In the genomic region with DNA sequence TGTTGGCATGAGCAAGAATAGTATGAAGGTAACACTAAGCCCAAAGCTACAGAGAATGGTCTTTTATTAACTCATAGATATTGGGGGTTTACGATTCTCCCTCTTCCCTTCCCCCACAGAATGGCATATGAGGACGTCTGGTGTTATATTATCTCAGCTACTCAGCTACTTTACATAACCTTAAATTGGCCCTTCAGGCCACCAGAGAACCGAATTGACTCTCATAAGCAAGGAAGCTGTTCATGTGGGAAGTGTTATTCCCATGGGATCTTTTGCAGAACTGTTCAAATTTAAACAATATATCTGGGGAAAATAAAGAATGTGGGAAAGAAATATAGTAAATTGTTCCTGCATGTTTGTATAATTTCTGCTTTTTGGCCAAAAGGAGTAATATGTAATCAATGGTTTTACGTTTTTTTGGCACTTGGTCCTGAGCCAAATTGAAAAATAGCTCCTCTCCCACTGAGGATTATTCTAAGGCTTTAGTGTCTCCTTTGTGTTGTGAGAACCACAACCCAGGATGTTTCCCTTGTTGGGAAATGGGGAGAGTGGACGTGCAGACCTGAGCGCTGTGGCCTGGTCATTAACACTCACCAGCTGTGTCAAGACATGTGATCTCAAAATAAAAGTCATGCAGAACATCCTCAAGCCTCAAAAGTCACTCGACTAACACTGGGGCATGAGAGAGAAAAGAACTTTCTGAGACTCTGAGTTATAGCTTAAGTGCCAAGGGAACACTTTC, we compare ENCODE assay signal across 17 cellular contexts. TPM values are rescaled to one million over a fixed set of nuclear protein-coding genes. Genes with fewer than 3 reads are reported as not detected.
A peak's percentile ranks its signal among the peaks of the same experiment; 100 is the strongest.
DNase-seq lines count a peak whose midpoint lies in the region; ATAC-seq and TF ChIP-seq lines count a peak whose summit lies in the region.
"Had no signal": no experiment of that assay in that cellular context is flagged by ENCODE, and none has a peak within 500 bp of the region (broad histone marks: within the 10 kb centered on the region; RNA-seq: fewer than 3 reads in every experiment).

No MANE protein-coding gene starts in this region.

- peaks cover 5% of the 10 kb centered on the region for H3K36me3 Mint-ChIP-seq in glutamatergic neuron (ENCODE audit: unreplicated experiment)
- H3K36me3 Mint-ChIP-seq: CD4-positive, alpha-beta memory T cell had no signal

- no peaks in the 10 kb centered on the region for H3K27me3 Mint-ChIP-seq in glutamatergic neuron (ENCODE audit: unreplicated experiment)

- no peak overlapping the region for H3K4me3 ChIP-seq in right atrium auricular region

- H3K4me3 Mint-ChIP-seq in glutamatergic neuron (ENCODE audit: unreplicated experiment), result peak overlapping the region; percentile 37
- H3K4me3 Mint-ChIP-seq: CD4-positive, alpha-beta memory T cell had no signal

- H3K9me3 ChIP-seq in right atrium auricular region, result no peaks in the 10 kb centered on the region

- no peaks in the 10 kb centered on the region for H3K27me3 ChIP-seq in right atrium auricular region

- no peaks in the 10 kb centered on the region for H3K36me3 ChIP-seq in right atrium auricular region

- ATAC-seq in Right ventricle myocardium inferior, result peak; percentile 50
- no peak for ATAC-seq in GM21619 (IDR thresholded peaks at IDR 0.05; ENCODE audit: unreplicated experiment)
- ATAC-seq in GM19035 (IDR thresholded peaks at IDR 0.05; ENCODE audit: unreplicated experiment), result no peak

- peaks cover 5% of the 10 kb centered on the region for H3K9me3 Mint-ChIP-seq in glutamatergic neuron (ENCODE audit: unreplicated experiment)

- H3K27ac ChIP-seq in right atrium auricular region, result no peak overlapping the region

- TF ChIP-seq CTCF in right atrium auricular region (IDR thresholded peaks at IDR 0.05) (no peak), glutamatergic neuron (IDR thresholded peaks at IDR 0.05; ENCODE audit: partially characterized antibody, unreplicated experiment) (no peak)

- intact Hi-C loops in Right ventricle myocardium inferior (cut with DNase I), result loop anchor here (10.0 kb wide), 1 partner anchor 409 kb away; a partner anchor contains a TSS

- H3K4me1 Mint-ChIP-seq in glutamatergic neuron (ENCODE audit: low read depth, unreplicated experiment), result peaks cover 14% of the 10 kb centered on the region
- H3K4me1 Mint-ChIP-seq: CD4-positive, alpha-beta memory T cell had no signal

- peak overlapping the region; percentile 19 for H3K27ac Mint-ChIP-seq in glutamatergic neuron (ENCODE audit: unreplicated experiment)
- H3K27ac Mint-ChIP-seq: CD4-positive, alpha-beta memory T cell had no signal

- H3K4me1 ChIP-seq in right atrium auricular region, result no peaks in the 10 kb centered on the region

- DNase-seq in Right ventricle myocardium inferior (ENCODE audit: missing footprints) (peak; percentile 20), right atrium auricular region (ENCODE audit: low spot score) (no peak), dermis blood vessel endothelial cell (peak; percentile 7), glutamatergic neuron (no peak), NCI-H2196 treated with DMSO at 0.1 percent for 48 hours (lab: John Stamatoyannopoulos, UW; ENCODE audit: unreplicated experiment) (no peak), NCI-H2029 (lab: John Stamatoyannopoulos, UW) (no peak)
- DNase-seq: CD4-positive, alpha-beta memory T cell; DMS79 treated with DMSO at 0.1 percent for 48 hours; H7; Kasumi-1; NCI-H1105 treated with DMSO at 0.1 percent for 48 hours; NCI-H1694 treated with DMSO at 0.1 percent for 48 hours; NCI-H2171; NCI-H748 treated with DMSO at 0.1 percent for 48 hours; OCI-M1 had no signal

RNA-seq across cellular contexts. Expression of a gene that starts 31.8 kb away (rescaled TPM):
- 34.6 TPM for total RNA-seq in Right ventricle myocardium inferior
- total RNA-seq in right atrium auricular region, result 10 to 100 TPM; 28.3 to 33.4 TPM
- total RNA-seq in dermis blood vessel endothelial cell, result 19.4 and 36.8 TPM in 2 replicates
- total RNA-seq in glutamatergic neuron (ENCODE audit: unreplicated experiment), result 47.9 TPM

Comparison
In these comparisons a context has a peak if more than half of its experiments do, and no peak if none do; other contexts are left out.
1. DNase-seq: peak in Right ventricle myocardium inferior (single experiment) and dermis blood vessel endothelial cell (single experiment); none in right atrium auricular region (single experiment), glutamatergic neuron (single experiment), NCI-H2196 treated with DMSO at 0.1 percent for 48 hours (single experiment) and NCI-H2029 (single experiment).